ENCODE assay signal across 1 cellular context in genomic region chr2:161571051-161571429, GRCh38.
TF ChIP-seq lines count a peak whose summit lies in the region.

No MANE protein-coding gene starts in this region.

TF ChIP-seq in HCT116, 20 proteins besides CTCF, POLR2A, EP300 and RAD21 (continued from another document):
- TF ChIP-seq, protein P1, sequence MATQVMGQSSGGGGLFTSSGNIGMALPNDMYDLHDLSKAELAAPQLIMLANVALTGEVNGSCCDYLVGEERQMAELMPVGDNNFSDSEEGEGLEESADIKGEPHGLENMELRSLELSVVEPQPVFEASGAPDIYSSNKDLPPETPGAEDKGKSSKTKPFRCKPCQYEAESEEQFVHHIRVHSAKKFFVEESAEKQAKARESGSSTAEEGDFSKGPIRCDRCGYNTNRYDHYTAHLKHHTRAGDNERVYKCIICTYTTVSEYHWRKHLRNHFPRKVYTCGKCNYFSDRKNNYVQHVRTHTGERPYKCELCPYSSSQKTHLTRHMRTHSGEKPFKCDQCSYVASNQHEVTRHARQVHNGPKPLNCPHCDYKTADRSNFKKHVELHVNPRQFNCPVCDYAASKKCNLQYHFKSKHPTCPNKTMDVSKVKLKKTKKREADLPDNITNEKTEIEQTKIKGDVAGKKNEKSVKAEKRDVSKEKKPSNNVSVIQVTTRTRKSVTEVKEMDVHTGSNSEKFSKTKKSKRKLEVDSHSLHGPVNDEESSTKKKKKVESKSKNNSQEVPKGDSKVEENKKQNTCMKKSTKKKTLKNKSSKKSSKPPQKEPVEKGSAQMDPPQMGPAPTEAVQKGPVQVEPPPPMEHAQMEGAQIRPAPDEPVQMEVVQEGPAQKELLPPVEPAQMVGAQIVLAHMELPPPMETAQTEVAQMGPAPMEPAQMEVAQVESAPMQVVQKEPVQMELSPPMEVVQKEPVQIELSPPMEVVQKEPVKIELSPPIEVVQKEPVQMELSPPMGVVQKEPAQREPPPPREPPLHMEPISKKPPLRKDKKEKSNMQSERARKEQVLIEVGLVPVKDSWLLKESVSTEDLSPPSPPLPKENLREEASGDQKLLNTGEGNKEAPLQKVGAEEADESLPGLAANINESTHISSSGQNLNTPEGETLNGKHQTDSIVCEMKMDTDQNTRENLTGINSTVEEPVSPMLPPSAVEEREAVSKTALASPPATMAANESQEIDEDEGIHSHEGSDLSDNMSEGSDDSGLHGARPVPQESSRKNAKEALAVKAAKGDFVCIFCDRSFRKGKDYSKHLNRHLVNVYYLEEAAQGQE (IDR thresholded peaks at IDR 0.05; ENCODE audit: low read depth) = no peak
- TF ChIP-seq EZH2phosphoT487 (IDR thresholded peaks at IDR 0.05; ENCODE audit: borderline replicate concordance) = no peak
- no peak for TF ChIP-seq YY1 (IDR thresholded peaks at IDR 0.05; ENCODE audit: extremely low read depth, insufficient replicate concordance, low read depth, low read length)
- TF ChIP-seq ZFX (IDR thresholded peaks at IDR 0.05) = no peak
- TF ChIP-seq, protein P2, sequence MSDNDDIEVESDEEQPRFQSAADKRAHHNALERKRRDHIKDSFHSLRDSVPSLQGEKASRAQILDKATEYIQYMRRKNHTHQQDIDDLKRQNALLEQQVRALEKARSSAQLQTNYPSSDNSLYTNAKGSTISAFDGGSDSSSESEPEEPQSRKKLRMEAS (IDR thresholded peaks at IDR 0.05) = no peak
